Comparison of ENCODE assay signal across 22 cellular contexts in the genomic region with DNA sequence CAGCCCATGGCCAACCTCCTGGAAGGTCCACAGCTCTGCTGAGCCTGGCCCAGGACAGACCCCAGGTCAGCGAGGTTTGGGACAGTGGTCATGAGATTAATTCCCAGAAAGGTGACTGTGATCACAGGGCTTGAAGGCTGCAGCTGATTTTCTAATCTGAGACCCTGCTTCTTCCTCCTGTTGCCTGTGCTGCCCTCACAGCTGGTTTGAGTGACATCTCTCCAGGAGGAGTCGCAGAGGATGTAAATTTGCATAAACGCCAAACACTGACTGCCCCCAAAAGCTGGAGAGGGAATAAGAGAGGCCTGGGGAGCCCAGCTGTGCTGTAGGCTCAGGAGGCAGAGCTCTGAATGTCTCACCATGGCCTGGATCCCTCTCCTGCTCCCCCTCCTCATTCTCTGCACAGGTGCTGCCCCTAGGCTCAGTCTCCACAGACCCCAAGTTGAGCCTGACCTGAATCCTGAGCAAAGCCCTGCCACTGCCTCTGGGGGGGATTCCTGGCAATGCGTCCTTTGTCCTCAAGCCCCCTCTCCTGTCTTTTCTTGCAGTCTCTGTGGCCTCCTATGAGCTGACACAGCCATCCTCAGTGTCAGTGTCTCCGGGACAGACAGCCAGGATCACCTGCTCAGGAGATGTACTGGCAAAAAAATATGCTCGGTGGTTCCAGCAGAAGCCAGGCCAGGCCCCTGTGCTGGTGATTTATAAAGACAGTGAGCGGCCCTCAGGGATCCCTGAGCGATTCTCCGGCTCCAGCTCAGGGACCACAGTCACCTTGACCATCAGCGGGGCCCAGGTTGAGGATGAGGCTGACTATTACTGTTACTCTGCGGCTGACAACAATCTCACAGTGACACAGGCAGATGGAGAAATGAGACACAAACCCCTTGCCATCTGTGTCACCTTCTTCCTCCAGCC. TPM values are rescaled to one million over a fixed set of nuclear protein-coding genes. Genes with fewer than 3 reads are reported as not detected.
DNase-seq lines count a peak whose midpoint lies in the region; ATAC-seq, FAIRE-seq and TF ChIP-seq lines count a peak whose summit lies in the region.
"Had no signal": no experiment of that assay in that cellular context is flagged by ENCODE, and none has a peak within 500 bp of the region (broad histone marks: within the 10 kb centered on the region; RNA-seq: fewer than 3 reads in every experiment).

No MANE protein-coding gene starts in this region.

- peaks cover 0 to 7% (median 0%) of the 10 kb centered on the region in 11 experiments; a peak in 2 of 22 replicates for H3K9me3 ChIP-seq in BLaER1 treated with 17β-estradiol and CSF1 and Interleukin-3, amounts not matched to agents 10 nM and 100 nM (replicated peaks in 1 of 11)
- H3K9me3 ChIP-seq in GM12878 (replicated peaks; ENCODE audit: control insufficient read depth, insufficient read depth, low read length), result no peaks in the 10 kb centered on the region
- H3K9me3 ChIP-seq in neural progenitor cell (ENCODE audit: low read depth), result no peaks in the 10 kb centered on the region
- H3K9me3 ChIP-seq in H9 (ENCODE audit: control insufficient read depth, low read depth, low read length), result no peaks in the 10 kb centered on the region
- H3K9me3 ChIP-seq: Caco-2, HAP-1 had no signal

- TF ChIP-seq EP300 in GM12878 (IDR thresholded peaks at IDR 0.05; ENCODE audit: borderline replicate concordance in 1 of 2, control insufficient read depth in 1 of 2, low read depth in 2 of 2, low read length in 2 of 2), result no peak

- TF ChIP-seq CTCF in GM23338 (conservative IDR thresholded peaks at IDR 0.05; ENCODE audit: low read depth in 2 of 2) (no peak), GM12878 (IDR thresholded peaks at IDR 0.05 in 2 of 3, conservative IDR thresholded peaks at IDR 0.05 in 1 of 3; ENCODE audit: control insufficient read depth in 2 of 3, extremely low read depth in 1 of 3, insufficient read depth in 1 of 3, low read depth in 3 of 3, low read length in 3 of 3) (no peak), neural progenitor cell (IDR thresholded peaks at IDR 0.05) (no peak), H9 (conservative IDR thresholded peaks at IDR 0.05) (no peak)

- POLR2A ChIA-PET in GM12878 (lab: Charles Lee), result no interaction called here

- no peaks in the 10 kb centered on the region for H3K27me3 ChIP-seq in BLaER1 treated with 17β-estradiol and CSF1 and Interleukin-3, amounts not matched to agents 10 nM and 100 nM
- peaks cover 97% of the 10 kb centered on the region for H3K27me3 ChIP-seq in GM23338 (ENCODE audit: insufficient read depth)
- H3K27me3 ChIP-seq in GM12878 (replicated peaks in 1 of 2; ENCODE audit: control insufficient read depth in 2 of 2, insufficient read depth in 2 of 2, low read length in 1 of 2), result no peaks in the 10 kb centered on the region
- H3K27me3 ChIP-seq in neural progenitor cell, result peaks cover 85% of the 10 kb centered on the region
- peaks cover 14% of the 10 kb centered on the region for H3K27me3 ChIP-seq in H9 (ENCODE audit: insufficient read depth, low read length)

- no peaks in the 10 kb centered on the region; the same call in 1 of the 2 replicates for H3K9me2 ChIP-seq in GM23338 (ENCODE audit: insufficient read depth)

- FAIRE-seq in GM12878 (lab: Jason Lieb, UNC), result no peak
- FAIRE-seq: A549 had no signal

- SMC1A ChIA-PET in GM12878 (lab: Charles Lee; ENCODE audit: uncharacterized antibody, unreplicated experiment), result interaction anchor here (3.4 kb wide), 1 partner anchor 17 kb away, joined by 23 read pairs; no protein-coding TSS in a partner anchor

- no peak overlapping the region for H2BK15ac ChIP-seq in H9 (ENCODE audit: low read depth, low read length)

- H3K36me3 ChIP-seq in BLaER1 treated with 17β-estradiol and CSF1 and Interleukin-3, amounts not matched to agents 10 nM and 100 nM, result no peaks in the 10 kb centered on the region
- H3K36me3 ChIP-seq in GM23338 (ENCODE audit: insufficient read depth) (no peaks in the 10 kb centered on the region), GM12878 (ENCODE audit: control insufficient read depth in 2 of 2, insufficient read depth in 2 of 2, low read length in 1 of 2) (no peaks in the 10 kb centered on the region), neural progenitor cell (no peaks in the 10 kb centered on the region)
- H3K36me3 ChIP-seq: HAP-1 had no signal

- H2BK20ac ChIP-seq in H9 (ENCODE audit: low read depth, low read length, poor library complexity, severe bottlenecking), result no peak overlapping the region

- no peak overlapping the region for H4K91ac ChIP-seq in H9 (ENCODE audit: insufficient read length, low read depth, low read length)

- no peaks in the 10 kb centered on the region for H3K4me1 Mint-ChIP-seq in GM23338
- peaks cover 19% of the 10 kb centered on the region for H3K4me1 Mint-ChIP-seq in neural progenitor cell
- peaks cover 4 to 14% of the 10 kb centered on the region in 2 experiments; a peak in 3 of 4 replicates for H3K4me1 Mint-ChIP-seq in H9
- H3K4me1 Mint-ChIP-seq: CD4-positive, alpha-beta memory T cell had no signal

- in situ Hi-C loops in GM12878 (cut with MboI), result no loop called here

- H3K27ac ChIP-seq in BLaER1 treated with 17β-estradiol and CSF1 and Interleukin-3, amounts not matched to agents 10 nM and 100 nM, result no peak overlapping the region
- H3K27ac ChIP-seq in GM23338 (ENCODE audit: low read depth) (no peak overlapping the region), GM12878 (ENCODE audit: control insufficient read depth, insufficient read depth) (no peak overlapping the region), neural progenitor cell (no peak overlapping the region), H9 (ENCODE audit: insufficient read length, low read depth, low read length) (no peak overlapping the region)
- H3K27ac ChIP-seq: A549 had no signal

- RAD21 ChIA-PET in GM12878 (lab: Charles Lee; ENCODE audit: unreplicated experiment), result interaction anchor here (2.2 to 3.4 kb wide), 3 partner anchors 17 to 85 kb away, joined by 6 to 23 read pairs (median 14); no protein-coding TSS in a partner anchor

- no peak overlapping the region for H4K5ac ChIP-seq in H9 (ENCODE audit: insufficient read length, low read depth, low read length)

- no peak overlapping the region for H2BK12ac ChIP-seq in H9 (ENCODE audit: insufficient read length, low read depth, low read length)

- no TSS peak for BruUV-seq in GM12878 (replicated peaks; lab: Mats Ljungman, UMichigan)

- H3K79me2 ChIP-seq in GM23338 (replicated peaks; ENCODE audit: insufficient read depth), result no peaks in the 10 kb centered on the region
- no peaks in the 10 kb centered on the region for H3K79me2 ChIP-seq in GM12878 (ENCODE audit: control insufficient read depth, insufficient read depth, low read length)
- H3K79me2 ChIP-seq in neural progenitor cell (ENCODE audit: low read depth), result no peaks in the 10 kb centered on the region
- H3K79me2 ChIP-seq in H9 (ENCODE audit: insufficient read depth, low read length), result no peaks in the 10 kb centered on the region

- no peaks in the 10 kb centered on the region for H4K20me1 ChIP-seq in BLaER1 treated with 17β-estradiol and CSF1 and Interleukin-3, amounts not matched to agents 10 nM and 100 nM
- H4K20me1 ChIP-seq in GM23338 (replicated peaks; ENCODE audit: insufficient read depth), result no peaks in the 10 kb centered on the region; the same call in 1 of the 2 replicates
- H4K20me1 ChIP-seq in GM12878 (ENCODE audit: control insufficient read depth, insufficient read depth), result no peaks in the 10 kb centered on the region
- H4K20me1 ChIP-seq in neural progenitor cell (ENCODE audit: low read depth), result peaks cover 4% of the 10 kb centered on the region
- no peaks in the 10 kb centered on the region for H4K20me1 ChIP-seq in H9 (ENCODE audit: control insufficient read depth, insufficient read depth, insufficient read length)

- no peak overlapping the region for H3K14ac ChIP-seq in H9 (ENCODE audit: insufficient read depth, low read length)

- no peak overlapping the region for H4K8ac ChIP-seq in H9 (replicated peaks; ENCODE audit: insufficient read length, low read depth, low read length)

- CTCF ChIA-PET in GM12878 (lab: Yijun Ruan, JAX), result interaction anchor here (1.6 to 3.7 kb wide), 5 partner anchors 12 to 53 kb away, joined by 3 to 46 read pairs (median 19); no protein-coding TSS in a partner anchor

- no peak overlapping the region for H3K27ac Mint-ChIP-seq in GM23338
- H3K27ac Mint-ChIP-seq in neural progenitor cell, result peak overlapping the region; percentile 50
- no peak overlapping the region; a peak in 1 of 7 replicates for H3K27ac Mint-ChIP-seq in H9
- H3K27ac Mint-ChIP-seq: CD4-positive, alpha-beta memory T cell had no signal

- no peak overlapping the region for H2BK5ac ChIP-seq in H9 (ENCODE audit: insufficient read length, low read length)

- H3K56ac ChIP-seq in H9 (ENCODE audit: insufficient read length, low read depth, low read length), result no peak overlapping the region

- H3K4me3 Mint-ChIP-seq in GM23338 (no peak overlapping the region), neural progenitor cell (no peak overlapping the region), H9 (no peak overlapping the region)
- H3K4me3 Mint-ChIP-seq: CD4-positive, alpha-beta memory T cell had no signal

- H3K23me2 ChIP-seq in H9 (ENCODE audit: insufficient read length, low read depth, low read length, poor library complexity, severe bottlenecking), result no peaks in the 10 kb centered on the region

- no peak overlapping the region for H3K4me3 ChIP-seq in BLaER1 treated with 17β-estradiol and CSF1 and Interleukin-3, amounts not matched to agents 10 nM and 100 nM
- H3K4me3 ChIP-seq in GM23338, result no peak overlapping the region
- no peak overlapping the region for H3K4me3 ChIP-seq in GM12878
- H3K4me3 ChIP-seq in neural progenitor cell, result no peak overlapping the region
- H3K4me3 ChIP-seq: A549, HAP-1 had no signal

- 51% methylated on average over 11 of the region's 11 CpGs for WGBS in GM12878 (ENCODE audit: insufficient coverage, insufficient replicate concordance, low lambda C conversion rate, missing lambda C conversion rate)
- no CpG with 5 or more reads among the region's 11 CpGs for whole genome bisulfite sequencing in H9 (ENCODE audit: extremely low coverage, insufficient read length, low lambda C conversion rate)

- H3F3A ChIP-seq in GM23338 (replicated peaks; ENCODE audit: low read depth), result no peaks in the 10 kb centered on the region
- peaks cover 8% of the 10 kb centered on the region for H3F3A ChIP-seq in neural progenitor cell (ENCODE audit: low read depth)

- ATAC-seq in GM23338 (peak; percentile 43; the same call in 2 of the 3 replicates), GM12878 (no peak)
- ATAC-seq: A549, PC-3 had no signal

- H3K4ac ChIP-seq in H9 (ENCODE audit: low read depth, low read length), result no peak overlapping the region

- no peak overlapping the region for H2BK120ac ChIP-seq in H9 (ENCODE audit: low read depth, low read length, poor library complexity, severe bottlenecking)

- intact Hi-C loops in GM12878 (cut with micrococcal nuclease; ENCODE audit: unreplicated experiment), result no loop called here

- no peak overlapping the region for H3K18ac ChIP-seq in H9 (ENCODE audit: insufficient read length, low read depth, low read length)

- peak overlapping the region in 9 of 11 experiments; percentile 18 to 79 (median 66); a peak in 17 of 22 replicates for H3K4me2 ChIP-seq in BLaER1 treated with 17β-estradiol and CSF1 and Interleukin-3, amounts not matched to agents 10 nM and 100 nM
- H3K4me2 ChIP-seq in GM23338, result no peak overlapping the region
- H3K4me2 ChIP-seq in GM12878 (ENCODE audit: control insufficient read depth, insufficient read depth), result no peak overlapping the region
- H3K4me2 ChIP-seq in neural progenitor cell, result no peak overlapping the region
- no peak overlapping the region for H3K4me2 ChIP-seq in H9 (ENCODE audit: insufficient read depth, insufficient read length, low read length)
- H3K4me2 ChIP-seq: A549 had no signal

- H3T11ph ChIP-seq in H9 (ENCODE audit: low read length), result no peak overlapping the region

- peaks cover 67% of the 10 kb centered on the region for H3K27me3 Mint-ChIP-seq in GM23338 (ENCODE audit: insufficient read depth, low read depth, poor library complexity)
- no peaks in the 10 kb centered on the region for H3K27me3 Mint-ChIP-seq in neural progenitor cell (ENCODE audit: insufficient read depth, low read depth)
- peaks cover 100% of the 10 kb centered on the region for H3K27me3 Mint-ChIP-seq in H9 (ENCODE audit: low read depth)

- no peak overlapping the region for H3K23ac ChIP-seq in H9 (ENCODE audit: insufficient read length, low read depth, low read length)

- peak overlapping the region in 3 of 11 experiments; percentile 28 to 47 (median 32); a peak in 3 of 22 replicates for H3K9ac ChIP-seq in BLaER1 treated with 17β-estradiol and CSF1 and Interleukin-3, amounts not matched to agents 10 nM and 100 nM
- H3K9ac ChIP-seq in GM12878 (ENCODE audit: control insufficient read depth, insufficient read depth, low read length) (no peak overlapping the region), neural progenitor cell (no peak overlapping the region), H9 (ENCODE audit: extremely low read depth, insufficient read length, low read length) (no peak overlapping the region)

- no peaks in the 10 kb centered on the region for H3K79me1 ChIP-seq in H9 (ENCODE audit: insufficient read depth, low read depth, low read length, poor library complexity, severe bottlenecking)

- no peak overlapping the region for H2AFZ ChIP-seq in GM23338
- no peak overlapping the region for H2AFZ ChIP-seq in GM12878 (ENCODE audit: control insufficient read depth, low read depth, low read length)
- no peak overlapping the region for H2AFZ ChIP-seq in neural progenitor cell (replicated peaks)
- H2AFZ ChIP-seq in H9 (ENCODE audit: low read length), result no peak overlapping the region

- H2AK5ac ChIP-seq in H9 (ENCODE audit: insufficient read length, low read length), result no peak overlapping the region

- H3K4me1 ChIP-seq in BLaER1 treated with 17β-estradiol and CSF1 and Interleukin-3, amounts not matched to agents 10 nM and 100 nM, result peaks cover 12 to 68% (median 49%) of the 10 kb centered on the region in 10 experiments
- H3K4me1 ChIP-seq in GM23338 (ENCODE audit: insufficient read depth) (no peaks in the 10 kb centered on the region), GM12878 (ENCODE audit: control insufficient read depth, insufficient read depth, low read length) (peaks cover 5% of the 10 kb centered on the region; the same call in 1 of the 2 replicates), neural progenitor cell (peaks cover 9% of the 10 kb centered on the region), H9 (ENCODE audit: insufficient read depth, low read length) (no peaks in the 10 kb centered on the region)
- H3K4me1 ChIP-seq: A549, Caco-2, HAP-1 had no signal

- no peak for TF ChIP-seq POLR2A in GM12878 (IDR thresholded peaks at IDR 0.05; ENCODE audit: low read depth, low read length)

- DNase-seq in GM23338 (ENCODE audit: low spot score) (peak; percentile 5), GM12878 (ENCODE audit: low read depth, low spot score) (no peak), neural progenitor cell (ENCODE audit: low spot score) (peak; percentile 38), H9 (no peak), hepatic stellate cell (ENCODE audit: low spot score) (no peak), AG08396 (ENCODE audit: low spot score) (no peak)
- DNase-seq: Caco-2; CD4-positive, alpha-beta memory T cell; DMS 273 treated with DMSO at 0.1 percent for 48 hours; DND-41; NCI-H1105; NCI-H1694 treated with DMSO at 0.1 percent for 48 hours; NCI-H2081 treated with DMSO at 0.1 percent for 48 hours; NCI-H446; PC-3; SHP77 had no signal

- no peaks in the 10 kb centered on the region for H3K36me3 Mint-ChIP-seq in GM23338 (ENCODE audit: low read depth)
- no peaks in the 10 kb centered on the region for H3K36me3 Mint-ChIP-seq in neural progenitor cell
- H3K36me3 Mint-ChIP-seq in H9 (ENCODE audit: insufficient read depth in 1 of 3, low read depth in 3 of 3), result no peaks in the 10 kb centered on the region; a peak in 1 of 7 replicates
- H3K36me3 Mint-ChIP-seq: CD4-positive, alpha-beta memory T cell had no signal

- TF ChIP-seq RAD21 in GM12878 (IDR thresholded peaks at IDR 0.05; ENCODE audit: insufficient read depth, low read depth, low read length), result no peak

- H3K9me3 Mint-ChIP-seq in GM23338 (peaks cover 15% of the 10 kb centered on the region), neural progenitor cell (peaks cover 4% of the 10 kb centered on the region), H9 (peaks cover 9 to 15% of the 10 kb centered on the region in 2 experiments)
- H3K9me3 Mint-ChIP-seq: CD4-positive, alpha-beta memory T cell had no signal

RNA-seq across cellular contexts. Expression of a gene that starts 23.8 kb away (rescaled TPM):
- total RNA-seq in GM23338 (2014; rRNA removed; shearing (Covaris generic)), result not detected in 2 replicates
- polyA plus RNA-seq in GM23338 (2016; fragmentation: Nextera tagmentation; extraction: Ambion mirVana) (not detected in 2 replicates), GM12878 (2011; rRNA removed) (not detected in 2 replicates), GM12878 (2014; fragmentation: Illumina TruSeq; extraction: Trizol) (not detected in 2 replicates), GM12878 (2014; fragmentation: Nextera tagmentation; extraction: Ambion mirVana) (not detected), GM12878 (2014; rRNA removed) (not detected in 2 replicates), GM12878 (2016; fragmentation: Nextera tagmentation; extraction: Ambion mirVana) (not detected)
- not detected in 2 replicates for total RNA-seq in GM12878 (2013; cell fraction: nucleolus; rRNA removed)
- total RNA-seq in GM12878 (2014; rRNA removed) (not detected in 2 replicates), GM12878 (2014; rRNA removed; fragmentation: Illumina TruSeq; extraction: Trizol) (not detected in 2 replicates), GM12878 (2021) (not detected in 2 replicates), neural progenitor cell (ENCODE audit: low replicate concordance) (not detected in 2 replicates), H9 (2021) (not detected in 2 replicates)
- polyA plus RNA-seq in GM12878 (2011; ENCODE audit: low read depth), result not detected
- not detected in 2 replicates for polyA plus RNA-seq in GM12878 (2011; cell fraction: cytosol; rRNA removed)
- polyA plus RNA-seq in GM12878 (2011; cell fraction: nucleus; rRNA removed), result not detected in 2 replicates
- not detected in 2 replicates for polyA plus RNA-seq in GM12878 (2012)
- polyA minus RNA-seq in GM12878 (2011; rRNA and poly(A)+ RNA removed), result not detected in 2 replicates
- polyA minus RNA-seq in GM12878 (2011; cell fraction: cytosol; rRNA and poly(A)+ RNA removed), result not detected in 2 replicates
- polyA minus RNA-seq in GM12878 (2011; cell fraction: nucleus; rRNA and poly(A)+ RNA removed), result not detected in 2 replicates
- total RNA-seq: CD4-positive, alpha-beta memory T cell; G401; PC-3; RPMI7951 had no signal
- polyA plus RNA-seq: A549; BJ; CD4-positive, alpha-beta memory T cell had no signal

Comparison
In these comparisons a context has a peak if more than half of its experiments do, and no peak if none do; other contexts are left out.
1. H3K4me2 ChIP-seq: peak in BLaER1 treated with 17β-estradiol and CSF1 and Interleukin-3, amounts not matched to agents 10 nM and 100 nM (9 of 11); none in GM23338 (single experiment), GM12878 (single experiment), neural progenitor cell (single experiment) and H9 (single experiment).
2. DNase-seq: peak in GM23338 (single experiment) and neural progenitor cell (single experiment); none in GM12878 (single experiment), H9 (single experiment), hepatic stellate cell (single experiment) and AG08396 (single experiment).